ENCODE assay signal across 25 cellular contexts in genomic region chr5:77074745-77075144, GRCh38.
"Had no signal": no experiment of that assay in that cellular context is flagged by ENCODE, and none has a peak within 500 bp of the region (broad histone marks: within the 10 kb centered on the region; RNA-seq: fewer than 3 reads in every experiment).

No MANE protein-coding gene starts in this region.

- H3K9me3 ChIP-seq: lower lobe of right lung, stomach, testis, tibial artery, upper lobe of right lung, vagina had no signal

- H3K4me3 Mint-ChIP-seq: immature natural killer cell; naive thymus-derived CD8-positive, alpha-beta T cell; neural progenitor cell; stimulated activated effector memory CD8-positive, alpha-beta T cell treated with anti-CD3 and anti-CD28 coated beads, Interleukin-12 subunit alpha, Interleukin-12 subunit beta, amount 100 ng/mL, for 72 hours had no signal

- H3K27ac ChIP-seq: lower lobe of right lung, neural progenitor cell, parathyroid adenoma, stomach, testis, tibial artery, upper lobe of right lung, vagina had no signal

- H3K9me3 Mint-ChIP-seq: immature natural killer cell; naive thymus-derived CD8-positive, alpha-beta T cell; neural progenitor cell; stimulated activated effector memory CD8-positive, alpha-beta T cell treated with anti-CD3 and anti-CD28 coated beads, Interleukin-12 subunit alpha, Interleukin-12 subunit beta, amount 100 ng/mL, for 72 hours had no signal

- H3K4me1 Mint-ChIP-seq: neural progenitor cell had no signal

- H3K4me1 ChIP-seq: testis had no signal

- DNase-seq: cerebellar nuclear complex; effector CD8-positive, alpha-beta T cell; hypothalamus; immature natural killer cell; left ventricle myocardium superior; lower lobe of right lung; naive thymus-derived CD8-positive, alpha-beta T cell; stimulated activated CD4-positive, alpha-beta T cell treated with anti-CD3 and anti-CD28 coated beads, Interleukin-12 subunit alpha, Interleukin-12 subunit beta, amount 100 ng/mL, for 4 hours; stimulated activated CD4-positive, alpha-beta T cell treated with anti-CD3 and anti-CD28 coated beads, Interleukin-1b, Interleukin-23, amount 100 ng/mL, for 48 hours; stimulated activated CD4-positive, alpha-beta T cell treated with anti-CD3 and anti-CD28 coated beads, Interleukin-4, amount 100 ng/mL, for 1 hour; stimulated activated naive CD4-positive, alpha-beta T cell treated with Interleukin-2 at 50 U/mL for 16 hours; stomach; testis; tibial artery; upper lobe of right lung had no signal

- ATAC-seq: left ventricle myocardium superior; lower lobe of right lung; naive thymus-derived CD8-positive, alpha-beta T cell; sciatic nerve; stimulated activated effector memory CD8-positive, alpha-beta T cell treated with anti-CD3 and anti-CD28 coated beads, Interleukin-12 subunit alpha, Interleukin-12 subunit beta, amount 100 ng/mL, for 72 hours; upper lobe of right lung had no signal

- H3K36me3 ChIP-seq: neural progenitor cell, upper lobe of right lung, vagina had no signal

- H3K4me3 ChIP-seq: lower lobe of right lung, neural progenitor cell, smooth muscle cell, stomach, testis, tibial artery, upper lobe of right lung, vagina had no signal

- H3K27ac Mint-ChIP-seq: immature natural killer cell; neural progenitor cell; progenitor cell of endocrine pancreas; stimulated activated effector memory CD8-positive, alpha-beta T cell treated with anti-CD3 and anti-CD28 coated beads, Interleukin-12 subunit alpha, Interleukin-12 subunit beta, amount 100 ng/mL, for 72 hours had no signal

- H3K27me3 ChIP-seq: stomach, testis, tibial artery, upper lobe of right lung, vagina had no signal

- FAIRE-seq: colon, frontal cortex, keratinocyte had no signal

- H3K27me3 Mint-ChIP-seq: naive thymus-derived CD8-positive, alpha-beta T cell had no signal
